17 cellular contexts compared by ENCODE assay signal in genomic region chr7:141686670-141687069, GRCh38. TPM values are rescaled to one million over a fixed set of nuclear protein-coding genes. Genes with fewer than 3 reads are reported as not detected.
"Had no signal": no experiment of that assay in that cellular context is flagged by ENCODE, and none has a peak within 500 bp of the region (broad histone marks: within the 10 kb centered on the region; RNA-seq: fewer than 3 reads in every experiment).

No MANE protein-coding gene starts in this region.

- H3K27me3 ChIP-seq: ovary, tibial artery had no signal

- H3K27ac ChIP-seq: epithelial cell of prostate, ovary, tibial artery had no signal

- DNase-seq: activated CD4-positive, alpha-beta T cell treated with anti-CD3 and anti-CD28 coated beads, Interleukin-2, amount 50 U/mL, for 4 hours; activated gamma-delta T cell; activated T-cell treated with anti-CD3 and anti-CD28 coated beads, Interleukin-2, amount 50 U/mL, for 1 hour; anterior cingulate cortex; effector CD4-positive, alpha-beta T cell; immature natural killer cell; mesendoderm; ovary; stimulated activated CD4-positive, alpha-beta T cell treated with anti-CD3 and anti-CD28 coated beads, Interleukin-15, amount 100 ng/mL, for 24 hours; stimulated activated CD4-positive, alpha-beta T cell treated with anti-CD3 and anti-CD28 coated beads, Interleukin-4, amount 100 ng/mL, for 24 hours; stimulated activated naive CD8-positive, alpha-beta T cell treated with anti-CD3 and anti-CD28 coated beads, Interleukin-15, amount 100 ng/mL, for 72 hours; tibial artery had no signal

- H3K4me3 ChIP-seq: ovary had no signal

RNA-seq across cellular contexts. Expression of gene WEE2, which starts 21.5 kb away (rescaled TPM):
- total RNA-seq: bronchial epithelial cell, left lobe of liver, neural crest cell, skeletal muscle tissue had no signal
